In genomic region chr19:32308436-32309077, GRCh38 we compare ENCODE assay signal across 1 cellular context.
A peak's percentile ranks its signal among the peaks of the same experiment; 100 is the strongest.
TF ChIP-seq lines count a peak whose summit lies in the region.

No MANE protein-coding gene starts in this region.

TF ChIP-seq in WTC11, 78 proteins besides CTCF, POLR2A, EP300 and RAD21 (continued from another document):
- TF ChIP-seq ERG (CRISPR knock-in tag; IDR thresholded peaks at IDR 0.05) = 0 out of 2 replicates have a peak, but pooled peaks have one; percentile 72
- TF ChIP-seq ZNF396 (CRISPR knock-in tag; IDR thresholded peaks at IDR 0.05; ENCODE audit: borderline replicate concordance) = peak; percentile 83; the same call in 1 of the 2 replicates
- no peak for TF ChIP-seq AR (CRISPR knock-in tag; IDR thresholded peaks at IDR 0.05)
- peak; percentile 69 for TF ChIP-seq ZSCAN18 (CRISPR knock-in tag; IDR thresholded peaks at IDR 0.05)
- TF ChIP-seq ZNF263 (CRISPR knock-in tag; IDR thresholded peaks at IDR 0.05; ENCODE audit: low read depth) = no peak
- peak; percentile 38; the same call in 1 of the 2 replicates for TF ChIP-seq ZNF423 (CRISPR knock-in tag; IDR thresholded peaks at IDR 0.05)
- no peak for TF ChIP-seq E2F5 (CRISPR knock-in tag; IDR thresholded peaks at IDR 0.05)
- TF ChIP-seq ZNF532 (CRISPR knock-in tag; IDR thresholded peaks at IDR 0.05; ENCODE audit: borderline replicate concordance) = peak; percentile 92
- peak; percentile 68; the same call in 1 of the 2 replicates for TF ChIP-seq MXD4 (CRISPR knock-in tag; IDR thresholded peaks at IDR 0.05; ENCODE audit: borderline replicate concordance)
TF ChIP-seq in WTC11: peak in this region for 6.
